In the genomic region with DNA sequence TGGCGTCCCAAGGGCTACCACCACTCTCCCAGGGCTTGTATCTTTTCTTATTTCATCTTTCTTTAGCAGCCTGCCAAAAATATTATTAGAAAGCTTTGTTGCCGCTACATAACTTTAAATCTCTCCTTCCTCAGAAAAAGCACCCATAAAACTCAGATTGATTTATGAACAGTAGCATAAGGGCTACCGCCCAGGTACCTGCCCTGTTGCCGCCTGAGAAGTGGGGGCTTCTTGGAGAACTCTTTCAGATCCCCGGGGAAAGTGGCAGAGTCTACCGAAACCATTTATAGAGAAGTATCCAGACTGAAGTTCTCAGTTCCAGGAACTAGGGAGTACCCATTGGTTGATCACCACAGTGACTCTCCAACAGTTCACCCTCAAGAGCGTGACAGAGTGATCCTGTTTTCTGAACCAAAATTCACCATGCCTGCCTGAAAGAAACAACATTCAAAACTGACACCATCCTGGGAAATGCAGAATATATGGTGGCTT, we compare ENCODE assay signal across 8 cellular contexts. TPM values are rescaled to one million over a fixed set of nuclear protein-coding genes. Genes with fewer than 3 reads are reported as not detected.
DNase-seq lines count a peak whose midpoint lies in the region; ATAC-seq and TF ChIP-seq lines count a peak whose summit lies in the region.

No MANE protein-coding gene starts in this region.

- H3K36me3 ChIP-seq in Peyer's patch: no peaks in the 10 kb centered on the region
- peaks cover 22% of the 10 kb centered on the region for H3K36me3 ChIP-seq in neutrophil

- H3K4me1 ChIP-seq in Peyer's patch (peaks cover 0 to 10% (median 6%) of the 10 kb centered on the region in 4 donors), neutrophil (ENCODE audit: control insufficient read depth in 1 of 2, insufficient read depth in 1 of 2, low read depth in 1 of 2, low read length in 1 of 2) (peaks cover 26 to 29% of the 10 kb centered on the region in 2 experiments), foreskin keratinocyte (peaks cover 4% of the 10 kb centered on the region)

- H3K9me3 ChIP-seq in Peyer's patch (no peaks in the 10 kb centered on the region), neutrophil (no peaks in the 10 kb centered on the region)

- no peaks in the 10 kb centered on the region for H3K27me3 ChIP-seq in Peyer's patch
- H3K27me3 ChIP-seq in neutrophil: no peaks in the 10 kb centered on the region
- no peaks in the 10 kb centered on the region for H3K27me3 ChIP-seq in foreskin keratinocyte

- TF ChIP-seq POLR2A in Peyer's patch (IDR thresholded peaks at IDR 0.05): no peak

- peak in 1 of 3 donors; percentile 29 for DNase-seq in Peyer's patch
- no peak for DNase-seq in epithelial cell of esophagus (ENCODE audit: low read depth)
- DNase-seq in retina: no peak
- no peak for DNase-seq in foreskin keratinocyte
- no peak for DNase-seq in ecto neural progenitor cell (ENCODE audit: low spot score)
- no peak for DNase-seq in NCI-H1092 (lab: John Stamatoyannopoulos, UW)

- ATAC-seq in GM18502 (IDR thresholded peaks at IDR 0.05; ENCODE audit: poor library complexity, unreplicated experiment): peak; percentile 21
- no peak for ATAC-seq in foreskin keratinocyte

- TF ChIP-seq CTCF in Peyer's patch (IDR thresholded peaks at IDR 0.05): no peak
- no peak for TF ChIP-seq CTCF in epithelial cell of esophagus (IDR thresholded peaks at IDR 0.05; ENCODE audit: insufficient read depth, low read depth, low read length, missing control alignments)
- no peak for TF ChIP-seq CTCF in neutrophil (IDR thresholded peaks at IDR 0.05)
- no peak for TF ChIP-seq CTCF in foreskin keratinocyte (conservative IDR thresholded peaks at IDR 0.05)

- H3K27ac ChIP-seq in Peyer's patch: peak overlapping the region; percentile 90 to 95 (median 93)
- H3K27ac ChIP-seq in neutrophil: peak overlapping the region; percentile 77
- no peak overlapping the region for H3K27ac ChIP-seq in foreskin keratinocyte

- H3K4me3 ChIP-seq in Peyer's patch: peak overlapping the region; percentile 72 to 98 (median 83)
- peak overlapping the region; percentile 48 for H3K4me3 ChIP-seq in epithelial cell of esophagus (ENCODE audit: low read length)
- H3K4me3 ChIP-seq in neutrophil (ENCODE audit: low read depth in 1 of 2, low read length in 1 of 2): peak overlapping the region in 1 of 2 experiments; percentile 68

RNA-seq across cellular contexts. Expression of gene N4BP2L1, which starts 0.7 kb away (rescaled TPM):
- total RNA-seq in Peyer's patch (10 to 100 TPM; 17.2 to 31.5 (median 21.7) TPM), foreskin keratinocyte (0.24 and 0.42 TPM in 2 replicates)
- polyA plus RNA-seq in foreskin keratinocyte: 0.33 and 0.46 TPM in 2 replicates

Comparison
In these comparisons a context has a peak if more than half of its experiments do, and no peak if none do; other contexts are left out.
1. RNA of gene N4BP2L1, which starts 0.7 kb away (total RNA-seq): 17.2 to 31.5 TPM in Peyer's patch; 0.24 to 0.42 TPM in foreskin keratinocyte; every median in the first group is over 10 times any median in the second.